In the genomic region with DNA sequence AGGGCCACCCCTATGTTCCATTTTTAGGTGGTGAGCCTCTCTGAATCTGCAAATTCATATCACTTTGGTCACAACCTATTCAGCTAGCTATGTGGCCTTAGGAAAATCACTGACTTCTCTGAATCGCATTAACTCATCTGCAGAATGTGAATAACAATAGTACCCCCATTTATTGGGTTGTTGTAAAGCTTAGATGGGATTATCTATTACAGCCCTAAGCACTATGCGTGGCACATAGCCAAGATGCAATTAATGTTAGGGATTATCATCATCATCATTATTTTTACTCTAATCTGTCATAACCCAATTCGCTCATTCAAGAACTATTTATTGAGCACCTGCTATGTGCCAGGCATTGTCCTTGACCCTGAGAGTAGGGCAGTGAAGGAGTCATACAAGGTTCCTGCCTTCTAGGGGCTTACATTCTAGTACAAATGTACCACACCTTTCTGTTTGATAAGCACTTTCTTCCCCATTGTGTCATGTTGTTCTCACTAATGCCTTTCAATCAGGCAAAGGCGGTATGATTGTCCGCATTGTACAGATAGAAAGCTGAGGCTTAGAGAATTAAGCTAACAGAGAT, we compare ENCODE assay signal across 10 cellular contexts. TPM values are rescaled to one million over a fixed set of nuclear protein-coding genes. Genes with fewer than 3 reads are reported as not detected.
DNase-seq lines count a peak whose midpoint lies in the region; ATAC-seq, FAIRE-seq and TF ChIP-seq lines count a peak whose summit lies in the region.
"Had no signal": no experiment of that assay in that cellular context is flagged by ENCODE, and none has a peak within 500 bp of the region (broad histone marks: within the 10 kb centered on the region; RNA-seq: fewer than 3 reads in every experiment).

No MANE protein-coding gene starts in this region.

- H3K36me3 ChIP-seq in cardiac muscle cell: no peaks in the 10 kb centered on the region
- peaks cover 22% of the 10 kb centered on the region; the same call in 2 of the 3 replicates for H3K36me3 ChIP-seq in K562 (ENCODE audit: control insufficient read depth, insufficient read depth, low read length)
- peaks cover 0 to 3% of the 10 kb centered on the region in 2 donors for H3K36me3 ChIP-seq in muscle layer of duodenum (ENCODE audit: control insufficient read depth in 1 of 2, insufficient read depth in 2 of 2, low read length in 2 of 2)
- no peaks in the 10 kb centered on the region for H3K36me3 ChIP-seq in urinary bladder (ENCODE audit: insufficient read depth)

- no peak for TF ChIP-seq EP300 in K562 (IDR thresholded peaks at IDR 0.05; ENCODE audit: low read length)

- H3K4me3 ChIP-seq in cardiac muscle cell: no peak overlapping the region
- no peak overlapping the region for H3K4me3 ChIP-seq in K562
- no peak overlapping the region for H3K4me3 ChIP-seq in muscle layer of duodenum (ENCODE audit: low read depth in 1 of 2, low read length in 2 of 2)
- no peak overlapping the region for H3K4me3 ChIP-seq in urinary bladder (ENCODE audit: low read depth, low read length)

- no peak overlapping the region for H2AFZ ChIP-seq in K562 (ENCODE audit: low read depth, low read length)

- H3K9me3 ChIP-seq in cardiac muscle cell (ENCODE audit: low read depth) (no peaks in the 10 kb centered on the region), K562 (replicated peaks; ENCODE audit: control insufficient read depth, insufficient read depth, low read depth, low read length) (no peaks in the 10 kb centered on the region), muscle layer of duodenum (ENCODE audit: control insufficient read depth in 1 of 2, low read length in 2 of 2) (no peaks in the 10 kb centered on the region)

- no peaks in the 10 kb centered on the region for H3K9me1 ChIP-seq in K562 (ENCODE audit: control insufficient read depth, insufficient read depth, low read length)

- no peak for TF ChIP-seq RAD21 in K562 (CRISPR knock-in tag; conservative IDR thresholded peaks at IDR 0.05 in 1 of 2, IDR thresholded peaks at IDR 0.05 in 1 of 2)

- H3K27ac ChIP-seq in cardiac muscle cell (peak overlapping the region; percentile 66), K562 (ENCODE audit: extremely low read depth, low read depth, low read length) (peak overlapping the region; percentile 68), muscle layer of duodenum (ENCODE audit: low read length) (peak overlapping the region; percentile 76), urinary bladder (ENCODE audit: low read depth) (peak overlapping the region; percentile 46)

- no peak for DNase-seq in cardiac muscle cell (ENCODE audit: low read depth in 1 of 2, low spot score in 1 of 2)
- no peak for DNase-seq in left ventricle myocardium superior
- DNase-seq in K562 (ENCODE audit: extremely low read depth in 1 of 4, low spot score in 3 of 4): no peak
- no peak for DNase-seq in activated CD4-positive, alpha-beta T cell treated with anti-CD3 and anti-CD28 coated beads, Interleukin-2, amount 50 U/mL, for 4 hours
- no peak for DNase-seq in G401 (ENCODE audit: low spot score)
- DNase-seq: endodermal cell, trophoblast cell had no signal

- POLR2A ChIA-PET in K562 (lab: Yijun Ruan, JAX): interaction anchor here (1.1 to 1.6 kb wide), 2 partner anchors 9 to 14 kb away, joined by 3 to 7 read pairs; no protein-coding TSS in a partner anchor

- in situ Hi-C loops in K562 (cut with MboI): no loop called here
- in situ Hi-C loops in G401 (cut with HindIII; ENCODE audit: low sequenced_read_pairs): no loop called here

- no TSS peak for BruUV-seq in K562 (replicated peaks; lab: Mats Ljungman, UMichigan)

- WGBS in K562 (ENCODE audit: insufficient coverage, low coverage, missing lambda C conversion rate): 84% methylated on average over 5 of the region's 5 CpGs
- 96% methylated on average over 5 of the region's 5 CpGs for WGBS in urinary bladder

- intact Hi-C loops in left ventricle myocardium superior (cut with micrococcal nuclease): no loop called here
- intact Hi-C loops in K562 (cut with micrococcal nuclease): no loop called here

- FAIRE-seq in K562 (lab: Jason Lieb, UNC): no peak

- CTCF ChIA-PET in K562 (lab: Yijun Ruan, JAX; ENCODE audit: low intra/inter-chr PET ratio): no interaction called here

- TF ChIP-seq CTCF in cardiac muscle cell (IDR thresholded peaks at IDR 0.05; ENCODE audit: low read depth, low read length) (no peak), K562 (IDR thresholded peaks at IDR 0.05 in 2 of 3, conservative IDR thresholded peaks at IDR 0.05 in 1 of 3; ENCODE audit: insufficient read depth in 2 of 3, low read depth in 1 of 3, low read length in 3 of 3) (no peak)

- TF ChIP-seq POLR2A in K562 (conservative IDR thresholded peaks at IDR 0.05): no peak

- peaks cover 7% of the 10 kb centered on the region for H3K4me1 ChIP-seq in cardiac muscle cell (ENCODE audit: low read depth)
- peaks cover 12 to 24% of the 10 kb centered on the region in 2 experiments; a peak in 4 of 5 replicates for H3K4me1 ChIP-seq in K562 (replicated peaks in 1 of 2; ENCODE audit: control insufficient read depth in 2 of 2, insufficient read depth in 2 of 2, low read length in 2 of 2)
- peaks cover 29 to 45% of the 10 kb centered on the region in 2 donors for H3K4me1 ChIP-seq in muscle layer of duodenum (ENCODE audit: control insufficient read depth in 1 of 2, insufficient read depth in 2 of 2, low read length in 2 of 2)
- H3K4me1 ChIP-seq in urinary bladder (ENCODE audit: insufficient read depth): peaks cover 4% of the 10 kb centered on the region

- H3K27me3 ChIP-seq in cardiac muscle cell (no peaks in the 10 kb centered on the region), K562 (ENCODE audit: control insufficient read depth in 2 of 2, insufficient read depth in 2 of 2, low read length in 2 of 2) (no peaks in the 10 kb centered on the region), muscle layer of duodenum (ENCODE audit: low read depth, low read length) (no peaks in the 10 kb centered on the region)

- peak overlapping the region in 1 of 2 experiments; percentile 33; a peak in 2 of 4 replicates for H3K9ac ChIP-seq in K562 (ENCODE audit: insufficient read depth in 1 of 2, low read depth in 2 of 2, low read length in 2 of 2)

- H3K79me2 ChIP-seq in K562 (ENCODE audit: control insufficient read depth, insufficient read depth, low read length): peaks cover 69% of the 10 kb centered on the region

- no peak overlapping the region; the same call in 1 of the 2 replicates for H3K4me2 ChIP-seq in K562 (ENCODE audit: insufficient read depth, low read length)

- no peaks in the 10 kb centered on the region for H4K20me1 ChIP-seq in K562 (replicated peaks; ENCODE audit: control insufficient read depth, insufficient read depth, low read length)

- ATAC-seq in left ventricle myocardium superior (no peak), K562 (no peak), GM18858 (IDR thresholded peaks at IDR 0.05; ENCODE audit: unreplicated experiment) (no peak)

TF ChIP-seq in K562, 482 proteins besides CTCF, POLR2A, EP300 and RAD21 (continues in another document):
- TF ChIP-seq NFIC (IDR thresholded peaks at IDR 0.05) (peak; percentile 57; the same call in 1 of the 2 replicates), PHF21A (IDR thresholded peaks at IDR 0.05; ENCODE audit: borderline replicate concordance, low read depth) (no peak)

RNA-seq across cellular contexts. Expression of gene CHD9, which starts 38.5 kb away (rescaled TPM):
- total RNA-seq in cardiac muscle cell (22.8 and 54.8 TPM in 2 replicates), left ventricle myocardium superior (36.4 TPM), K562 (2014; rRNA removed) (22.0 and 32.0 TPM in 2 replicates), K562 (2014; rRNA removed; fragmentation: Illumina TruSeq; extraction: Trizol) (58.1 and 65.4 TPM in 2 replicates), K562 (2015; rRNA removed; fragmentation: Illumina TruSeq; extraction: Trizol) (49.1 and 54.0 TPM in 2 replicates), K562 (2021) (38.8 and 40.7 TPM in 2 replicates), urinary bladder (221 TPM)
- polyA plus RNA-seq in cardiac muscle cell (78.9 and 93.3 TPM in 2 replicates), K562 (2011; rRNA removed) (33.9 and 41.6 TPM in 2 replicates), K562 (2014; fragmentation: Illumina TruSeq; extraction: Trizol) (25.6 and 29.0 TPM in 2 replicates), K562 (2014; fragmentation: Nextera tagmentation; extraction: Ambion mirVana) (10 to 100 TPM; 33.7 to 69.3 TPM), K562 (2014; rRNA removed) (26.1 and 40.6 TPM in 2 replicates), urinary bladder (16.8 TPM)
- total RNA-seq in K562 (2011; cell fraction: chromatin; rRNA removed; ENCODE audit: low replicate concordance): 65.0 and 350 TPM in 2 replicates
- total RNA-seq in K562 (2011; cell fraction: nucleolus; rRNA removed): 31.9 and 54.3 TPM in 2 replicates
- total RNA-seq in K562 (2011; cell fraction: nucleoplasm; rRNA removed): 103 and 111 TPM in 2 replicates
- polyA plus RNA-seq in K562 (2011; cell fraction: cytosol; rRNA removed): 6.7 and 13.4 TPM in 2 replicates
- polyA plus RNA-seq in K562 (2011; cell fraction: nucleus; rRNA removed): 31.4 and 44.3 TPM in 2 replicates
- polyA plus RNA-seq in K562 (2012): 20.4 and 21.2 TPM in 2 replicates
- polyA minus RNA-seq in K562 (2011; rRNA and poly(A)+ RNA removed): 179 and 246 TPM in 2 replicates
- 23.1 and 25.2 TPM in 2 replicates for polyA minus RNA-seq in K562 (2011; cell fraction: cytosol; rRNA and poly(A)+ RNA removed)
- 89.8 and 176 TPM in 2 replicates for polyA minus RNA-seq in K562 (2011; cell fraction: nucleus; rRNA and poly(A)+ RNA removed)
- 18.3 and 31.1 TPM in 2 replicates for total RNA-seq in G401 (2014; rRNA removed; shearing (Covaris generic))

RNA-seq across cellular contexts. Expression of gene CHD9NB, which starts 40.6 kb away (rescaled TPM):
- total RNA-seq in cardiac muscle cell (0.12 TPM in 1 of 2 replicates, not detected in the other), left ventricle myocardium superior (0.97 TPM), K562 (2014; rRNA removed) (not detected in 2 replicates), K562 (2014; rRNA removed; fragmentation: Illumina TruSeq; extraction: Trizol) (0.07 TPM in 1 of 2 replicates, not detected in the other), K562 (2015; rRNA removed; fragmentation: Illumina TruSeq; extraction: Trizol) (not detected in 2 replicates), K562 (2021) (0.13 TPM in 1 of 2 replicates, not detected in the other), urinary bladder (3.4 TPM)
- polyA plus RNA-seq in cardiac muscle cell (not detected in 2 replicates), K562 (2011; rRNA removed) (not detected in 2 replicates), K562 (2014; fragmentation: Illumina TruSeq; extraction: Trizol) (0.10 and 0.29 TPM in 2 replicates), K562 (2014; fragmentation: Nextera tagmentation; extraction: Ambion mirVana) (under 1 TPM in 1 of 2 experiments, not detected in 1; 0.06 TPM), K562 (2014; rRNA removed) (0.19 TPM in 1 of 2 replicates, not detected in the other), urinary bladder (1.4 TPM)
- not detected in 2 replicates for total RNA-seq in K562 (2011; cell fraction: chromatin; rRNA removed; ENCODE audit: low replicate concordance)
- total RNA-seq in K562 (2011; cell fraction: nucleolus; rRNA removed): not detected in 2 replicates
- not detected in 2 replicates for total RNA-seq in K562 (2011; cell fraction: nucleoplasm; rRNA removed)
- not detected in 2 replicates for polyA plus RNA-seq in K562 (2011; cell fraction: cytosol; rRNA removed)
- 0.07 TPM in 1 of 2 replicates, not detected in the other for polyA plus RNA-seq in K562 (2011; cell fraction: nucleus; rRNA removed)
- 0.10 TPM in 1 of 2 replicates, not detected in the other for polyA plus RNA-seq in K562 (2012)
- polyA minus RNA-seq in K562 (2011; rRNA and poly(A)+ RNA removed): not detected in 2 replicates
- not detected in 2 replicates for polyA minus RNA-seq in K562 (2011; cell fraction: cytosol; rRNA and poly(A)+ RNA removed)
- not detected in 2 replicates for polyA minus RNA-seq in K562 (2011; cell fraction: nucleus; rRNA and poly(A)+ RNA removed)
- 43.5 and 58.1 TPM in 2 replicates for total RNA-seq in G401 (2014; rRNA removed; shearing (Covaris generic))

Comparison
In these comparisons a context has a peak if more than half of its experiments do, and no peak if none do; other contexts are left out.
1. RNA of gene CHD9NB, which starts 40.6 kb away (total RNA-seq): 43.5 to 58.1 TPM in G401; 3.4 TPM in urinary bladder (single experiment), 0.97 TPM in left ventricle myocardium superior (single experiment), 0.12 TPM in cardiac muscle cell and 0.07 to 0.13 TPM in K562; every median in the first group is over 10 times any median in the second.
2. Peak in every context shown above with its lines, with median percentiles within 50 percentile points of each other: H3K27ac ChIP-seq.